ENCODE assay signal across 8 cellular contexts in the genomic region with DNA sequence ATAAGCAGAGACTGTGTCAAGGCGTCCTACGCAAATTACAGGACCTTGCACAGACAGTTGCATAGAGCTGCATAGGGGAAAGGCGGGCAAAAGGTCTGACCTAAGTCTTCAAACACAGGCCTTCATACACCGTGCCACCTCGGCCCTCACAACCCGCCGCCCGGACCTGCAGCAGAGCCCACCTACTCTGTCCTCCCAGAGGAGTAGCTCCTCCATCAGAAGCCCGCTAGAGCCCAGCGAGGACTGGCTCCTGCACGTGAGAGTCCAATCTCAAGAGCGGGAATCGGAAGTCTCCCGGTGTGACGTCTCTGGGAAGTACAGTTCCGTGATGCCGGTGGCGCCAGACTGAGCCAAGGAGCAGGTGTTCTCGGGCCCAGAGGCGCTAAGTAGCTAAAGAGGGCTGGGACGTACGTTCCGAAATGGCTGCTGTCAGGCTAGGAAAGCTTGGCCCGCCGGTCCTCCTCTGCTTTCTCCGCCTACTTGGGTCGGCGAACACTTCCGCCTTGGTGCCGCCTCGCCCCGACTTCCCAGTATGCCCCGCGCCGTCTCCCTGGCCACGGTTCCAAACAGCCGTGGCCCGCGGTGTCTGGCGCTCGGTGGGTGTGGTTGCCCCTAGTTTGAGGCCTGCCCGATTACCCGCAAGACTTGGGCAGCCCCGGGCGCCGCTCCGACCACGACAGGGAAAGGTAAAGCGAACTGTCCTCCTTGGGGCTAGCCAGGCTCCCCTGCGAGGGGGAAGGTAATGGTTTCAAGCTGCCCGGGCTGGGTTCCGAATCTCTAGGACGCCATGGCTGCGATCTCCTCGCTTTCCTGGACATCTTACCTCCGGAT. TPM values are rescaled to one million over a fixed set of nuclear protein-coding genes. Genes with fewer than 3 reads are reported as not detected.
DNase-seq lines count a peak whose midpoint lies in the region; ATAC-seq and TF ChIP-seq lines count a peak whose summit lies in the region.

A gene with protein sequence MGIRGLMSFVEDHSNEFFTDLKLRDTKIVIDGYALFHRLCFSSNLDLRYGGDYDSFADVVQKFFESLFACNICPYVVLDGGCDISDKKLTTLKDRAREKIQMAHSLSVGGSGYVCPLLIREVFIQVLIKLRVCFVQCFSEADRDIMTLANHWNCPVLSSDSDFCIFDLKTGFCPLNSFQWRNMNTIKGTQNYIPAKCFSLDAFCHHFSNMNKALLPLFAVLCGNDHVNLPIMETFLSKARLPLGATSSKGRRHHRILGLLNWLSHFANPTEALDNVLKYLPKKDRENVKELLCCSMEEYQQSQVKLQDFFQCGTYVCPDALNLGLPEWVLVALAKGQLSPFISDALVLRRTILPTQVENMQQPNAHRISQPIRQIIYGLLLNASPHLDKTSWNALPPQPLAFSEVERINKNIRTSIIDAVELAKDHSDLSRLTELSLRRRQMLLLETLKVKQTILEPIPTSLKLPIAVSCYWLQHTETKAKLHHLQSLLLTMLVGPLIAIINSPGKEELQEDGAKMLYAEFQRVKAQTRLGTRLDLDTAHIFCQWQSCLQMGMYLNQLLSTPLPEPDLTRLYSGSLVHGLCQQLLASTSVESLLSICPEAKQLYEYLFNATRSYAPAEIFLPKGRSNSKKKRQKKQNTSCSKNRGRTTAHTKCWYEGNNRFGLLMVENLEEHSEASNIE (minus strand): TSS at position 505 of the 831 bp plus-strand sequence. CDS start 1,519 bp downstream, outside the sequence.
A gene with protein sequence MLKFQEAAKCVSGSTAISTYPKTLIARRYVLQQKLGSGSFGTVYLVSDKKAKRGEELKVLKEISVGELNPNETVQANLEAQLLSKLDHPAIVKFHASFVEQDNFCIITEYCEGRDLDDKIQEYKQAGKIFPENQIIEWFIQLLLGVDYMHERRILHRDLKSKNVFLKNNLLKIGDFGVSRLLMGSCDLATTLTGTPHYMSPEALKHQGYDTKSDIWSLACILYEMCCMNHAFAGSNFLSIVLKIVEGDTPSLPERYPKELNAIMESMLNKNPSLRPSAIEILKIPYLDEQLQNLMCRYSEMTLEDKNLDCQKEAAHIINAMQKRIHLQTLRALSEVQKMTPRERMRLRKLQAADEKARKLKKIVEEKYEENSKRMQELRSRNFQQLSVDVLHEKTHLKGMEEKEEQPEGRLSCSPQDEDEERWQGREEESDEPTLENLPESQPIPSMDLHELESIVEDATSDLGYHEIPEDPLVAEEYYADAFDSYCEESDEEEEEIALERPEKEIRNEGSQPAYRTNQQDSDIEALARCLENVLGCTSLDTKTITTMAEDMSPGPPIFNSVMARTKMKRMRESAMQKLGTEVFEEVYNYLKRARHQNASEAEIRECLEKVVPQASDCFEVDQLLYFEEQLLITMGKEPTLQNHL (plus strand): TSS at position 557 of the 831 bp plus-strand sequence. CDS start 2,832 bp downstream, outside the sequence.

- H3F3A ChIP-seq in Loucy (ENCODE audit: low read depth): no peaks in the 10 kb centered on the region

- no peaks in the 10 kb centered on the region; the same call in 1 of the 2 replicates for H3K36me3 ChIP-seq in H7 (replicated peaks; ENCODE audit: control insufficient read depth, insufficient read depth, low read length)
- H3K36me3 ChIP-seq in Loucy (ENCODE audit: insufficient read depth, low read length): no peaks in the 10 kb centered on the region
- H3K36me3 ChIP-seq in RWPE2 (ENCODE audit: low read depth): peaks cover 8% of the 10 kb centered on the region; the same call in 1 of the 2 replicates
- peaks cover 6 to 8% of the 10 kb centered on the region in 2 donors for H3K36me3 ChIP-seq in stomach smooth muscle (ENCODE audit: control insufficient read depth in 2 of 2, insufficient read depth in 2 of 2, low read length in 2 of 2)

- peak; percentile 88 for DNase-seq in ELR (ENCODE audit: low read depth)
- DNase-seq in H7: peak; percentile 85
- DNase-seq in RWPE2 (ENCODE audit: low spot score): peak; percentile 87
- peak; percentile 97 for DNase-seq in activated effector memory CD4-positive, alpha-beta T cell treated with anti-CD3 and anti-CD28 coated beads, Interleukin-2, amount 50 U/mL, for 16 hours
- peak; percentile 80 for DNase-seq in fibroblast of villous mesenchyme (ENCODE audit: low read depth)
- DNase-seq in neural crest cell (ENCODE audit: low read depth, low spot score): peak; percentile 73

- ATAC-seq in RWPE2 (ENCODE audit: low read depth): peak; percentile 99

- TF ChIP-seq CTCF in Loucy (conservative IDR thresholded peaks at IDR 0.05; ENCODE audit: low read length) (no peak), RWPE2 (IDR thresholded peaks at IDR 0.05; ENCODE audit: poor library complexity, severe bottlenecking) (no peak), fibroblast of villous mesenchyme (IDR thresholded peaks at IDR 0.05; ENCODE audit: insufficient read depth, low read depth, low read length) (no peak), neural crest cell (conservative IDR thresholded peaks at IDR 0.05) (no peak)

- H3K4me1 Mint-ChIP-seq in neural crest cell: peaks cover 34% of the 10 kb centered on the region

- H3K9me3 Mint-ChIP-seq in neural crest cell: peaks cover 3% of the 10 kb centered on the region

- H3K27me3 ChIP-seq in H7 (ENCODE audit: control insufficient read depth, insufficient read depth, low read length) (no peaks in the 10 kb centered on the region; the same call in 1 of the 2 replicates), Loucy (ENCODE audit: insufficient read depth, low read length, poor library complexity, severe bottlenecking) (no peaks in the 10 kb centered on the region), RWPE2 (ENCODE audit: insufficient read depth, poor library complexity, severe bottlenecking) (no peaks in the 10 kb centered on the region), stomach smooth muscle (ENCODE audit: control insufficient read depth in 1 of 2, insufficient read depth in 2 of 2, low read length in 2 of 2) (no peaks in the 10 kb centered on the region)

- H3K36me3 Mint-ChIP-seq in neural crest cell (ENCODE audit: low read depth): peaks cover 23% of the 10 kb centered on the region

- H3K79me2 ChIP-seq in Loucy (ENCODE audit: insufficient read depth, low read length): peaks cover 37% of the 10 kb centered on the region

- peak within 1 kb of the TSS; percentile 83 for H3K4me3 ChIP-seq in H7 (ENCODE audit: insufficient read depth, low read depth, low read length)
- peak within 1 kb of the TSS; percentile 80 for H3K4me3 ChIP-seq in Loucy (ENCODE audit: low read length, poor library complexity, severe bottlenecking)
- H3K4me3 ChIP-seq in RWPE2 (ENCODE audit: severe bottlenecking): peak within 1 kb of the TSS; percentile 42
- H3K4me3 ChIP-seq in fibroblast of villous mesenchyme (ENCODE audit: low read depth, low read length): peak within 1 kb of the TSS; percentile 90
- peak within 1 kb of the TSS; percentile 90 to 99 for H3K4me3 ChIP-seq in stomach smooth muscle (ENCODE audit: low read length in 2 of 2)

- no peaks in the 10 kb centered on the region for H3K9me3 ChIP-seq in Loucy (ENCODE audit: insufficient read depth, low read depth, low read length)
- no peaks in the 10 kb centered on the region for H3K9me3 ChIP-seq in RWPE2 (ENCODE audit: severe bottlenecking)
- no peaks in the 10 kb centered on the region for H3K9me3 ChIP-seq in stomach smooth muscle (ENCODE audit: control insufficient read depth in 2 of 2, low read length in 2 of 2)

- H2AFZ ChIP-seq in Loucy (ENCODE audit: low read length): peak within 1 kb of the TSS; percentile 89

- H4K20me1 ChIP-seq in Loucy (ENCODE audit: insufficient read depth, low read length, poor library complexity, severe bottlenecking): no peaks in the 10 kb centered on the region

- peak within 1 kb of the TSS; percentile 94 for H3K4me3 Mint-ChIP-seq in neural crest cell

- H3K9me2 ChIP-seq in Loucy (replicated peaks; ENCODE audit: low read depth, low read length): no peaks in the 10 kb centered on the region

- H3K4me2 ChIP-seq in Loucy (ENCODE audit: low read depth, low read length, poor library complexity, severe bottlenecking): peak within 1 kb of the TSS; percentile 93

- no peaks in the 10 kb centered on the region for H3K27me3 Mint-ChIP-seq in neural crest cell (ENCODE audit: low read depth)

- H3K4me1 ChIP-seq in Loucy (ENCODE audit: insufficient read depth, low read length, poor library complexity, severe bottlenecking) (peaks cover 48% of the 10 kb centered on the region), RWPE2 (ENCODE audit: insufficient read depth, poor library complexity, severe bottlenecking) (peaks cover 9% of the 10 kb centered on the region), stomach smooth muscle (ENCODE audit: control insufficient read depth, insufficient read depth, low read length) (peaks cover 10% of the 10 kb centered on the region)

- H3K9ac ChIP-seq in Loucy (ENCODE audit: low read depth, low read length, poor library complexity, severe bottlenecking) (peak within 1 kb of the TSS; percentile 80), stomach smooth muscle (ENCODE audit: low read length in 2 of 2) (peak within 1 kb of the TSS; percentile 80 to 87)

- H3K27ac Mint-ChIP-seq in neural crest cell (ENCODE audit: unreplicated experiment): peak within 1 kb of the TSS; percentile 94

- H3K27ac ChIP-seq in RWPE2 (ENCODE audit: poor library complexity, severe bottlenecking): peak within 1 kb of the TSS; percentile 42
- peak within 1 kb of the TSS; percentile 70 for H3K27ac ChIP-seq in stomach smooth muscle (ENCODE audit: low read length)

RNA-seq across cellular contexts. Expression of the first gene that starts in this region (rescaled TPM):
- 6.5 and 6.7 TPM in 2 replicates for total RNA-seq in H7 (2014; rRNA removed; shearing (Covaris generic))
- total RNA-seq in fibroblast of villous mesenchyme (7.3 and 9.0 TPM in 2 replicates), neural crest cell (9.3 and 11.4 TPM in 2 replicates)

RNA-seq across cellular contexts. Expression of the second gene that starts in this region (rescaled TPM):
- total RNA-seq in H7 (2014; rRNA removed; shearing (Covaris generic)): 1.5 and 2.9 TPM in 2 replicates
- total RNA-seq in fibroblast of villous mesenchyme (7.7 and 10.4 TPM in 2 replicates), neural crest cell (4.9 and 5.8 TPM in 2 replicates)

Comparison
In these comparisons a context has a peak if more than half of its experiments do, and no peak if none do; other contexts are left out.
1. Peak in every context shown above with its lines: DNase-seq, ATAC-seq, H3K4me3 ChIP-seq and H3K27ac ChIP-seq.
2. H3K4me3 ChIP-seq: peak in every context shown above with its lines; median percentile 94 in stomach smooth muscle; 90 in fibroblast of villous mesenchyme; 83 in H7; 80 in Loucy; 42 in RWPE2.